8 cellular contexts compared by ENCODE assay signal in the genomic region with DNA sequence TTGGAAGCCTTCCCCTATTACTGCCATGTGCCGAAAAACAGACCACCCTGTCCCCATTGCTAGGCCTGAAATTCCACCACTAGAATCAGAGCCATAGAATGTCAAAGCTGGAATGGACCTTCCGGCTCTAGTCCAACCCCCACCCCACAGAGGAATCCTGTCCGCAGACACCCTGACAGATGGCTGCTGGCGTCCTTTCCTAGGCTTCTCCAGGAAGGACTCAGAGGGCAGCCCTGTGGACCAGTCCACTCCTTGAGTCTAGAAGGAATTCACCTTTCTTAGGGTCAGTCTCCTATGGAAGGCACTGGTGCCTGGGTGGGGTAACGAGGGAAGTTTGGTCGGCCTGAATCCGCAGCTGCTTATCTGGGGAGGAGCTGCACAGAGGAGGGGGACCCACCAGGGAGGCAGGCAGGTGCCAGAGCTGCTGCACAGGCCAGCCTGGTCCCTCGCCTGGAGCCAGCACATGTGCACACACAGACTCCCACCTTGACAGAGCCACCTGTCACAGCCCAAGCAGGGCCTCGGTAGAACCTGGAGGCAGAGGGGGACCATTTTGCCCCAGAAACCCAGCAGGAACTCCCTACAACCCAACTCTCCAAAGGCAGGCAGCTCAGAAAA. TPM values are rescaled to one million over a fixed set of nuclear protein-coding genes. Genes with fewer than 3 reads are reported as not detected.
DNase-seq lines count a peak whose midpoint lies in the region; ATAC-seq and TF ChIP-seq lines count a peak whose summit lies in the region.

No MANE protein-coding gene starts in this region.

- H3K9me3 Mint-ChIP-seq in H9 (no peaks in the 10 kb centered on the region), chondrocyte (ENCODE audit: low read depth) (no peaks in the 10 kb centered on the region), nephron (no peaks in the 10 kb centered on the region)

- H3K27ac ChIP-seq in AG04450 (ENCODE audit: low read depth, low read length) = no peak overlapping the region
- H3K27ac ChIP-seq in H9 (ENCODE audit: insufficient read length, low read depth, low read length) = no peak overlapping the region

- no peak overlapping the region for H3K56ac ChIP-seq in H9 (ENCODE audit: insufficient read length, low read depth, low read length)

- peaks cover 6% of the 10 kb centered on the region for H3K23me2 ChIP-seq in H9 (ENCODE audit: insufficient read length, low read depth, low read length, poor library complexity, severe bottlenecking)

- H3K9me3 ChIP-seq in AG04450 (ENCODE audit: control insufficient read depth, insufficient read depth, low read length) (no peaks in the 10 kb centered on the region), H9 (ENCODE audit: control insufficient read depth, low read depth, low read length) (no peaks in the 10 kb centered on the region)

- H2AFZ ChIP-seq in H9 (ENCODE audit: low read length) = no peak overlapping the region

- DNase-seq in AG04450 (ENCODE audit: low read depth, low spot score) = no peak
- no peak for DNase-seq in H9
- no peak for DNase-seq in chondrocyte (ENCODE audit: low spot score)
- no peak for DNase-seq in lower leg skin (ENCODE audit: low spot score in 2 of 2)
- no peak for DNase-seq in NCI-H1048 (lab: John Stamatoyannopoulos, UW)

- no peak overlapping the region for H3K14ac ChIP-seq in H9 (ENCODE audit: insufficient read depth, low read length)

- H3T11ph ChIP-seq in H9 (ENCODE audit: low read length) = no peak overlapping the region

- H3K4me3 ChIP-seq in AG04450 (ENCODE audit: low read depth, low read length) = peak overlapping the region; percentile 7; the same call in 1 of the 2 replicates
- no peak overlapping the region for H3K4me3 ChIP-seq in lower leg skin (ENCODE audit: low read depth, poor library complexity, severe bottlenecking)

- H3K27me3 ChIP-seq in AG04450 (ENCODE audit: control insufficient read depth, insufficient read depth, low read length) (no peaks in the 10 kb centered on the region), H9 (ENCODE audit: insufficient read depth, low read length) (no peaks in the 10 kb centered on the region; the same call in 1 of the 2 replicates)

- no peak overlapping the region for H3K4me2 ChIP-seq in H9 (ENCODE audit: insufficient read depth, insufficient read length, low read length)

- no peak overlapping the region for H3K27ac Mint-ChIP-seq in H9
- H3K27ac Mint-ChIP-seq in chondrocyte (ENCODE audit: unreplicated experiment) = no peak overlapping the region
- H3K27ac Mint-ChIP-seq in nephron = peak overlapping the region; percentile 84 to 89 (median 87)

- no peak overlapping the region for H2BK20ac ChIP-seq in H9 (ENCODE audit: low read depth, low read length, poor library complexity, severe bottlenecking)

- no peak overlapping the region for H2AK5ac ChIP-seq in H9 (ENCODE audit: insufficient read length, low read length)

- CTCF ChIA-PET in AG04450 (lab: Charles Lee) = interaction anchor here (1.8 kb wide), 1 partner anchor 23 kb away, joined by 11 read pairs; no protein-coding TSS in a partner anchor

- peaks cover 18% of the 10 kb centered on the region for H3K27me3 Mint-ChIP-seq in H9 (ENCODE audit: low read depth)
- no peaks in the 10 kb centered on the region for H3K27me3 Mint-ChIP-seq in chondrocyte (ENCODE audit: low read depth)
- H3K27me3 Mint-ChIP-seq in nephron (ENCODE audit: low read depth) = no peaks in the 10 kb centered on the region

- H3K4me1 ChIP-seq in H9 (ENCODE audit: insufficient read depth, low read length) = peaks cover 12% of the 10 kb centered on the region; the same call in 1 of the 2 replicates

- H2BK12ac ChIP-seq in H9 (ENCODE audit: insufficient read length, low read depth, low read length) = no peak overlapping the region

- no peak overlapping the region for H3K23ac ChIP-seq in H9 (ENCODE audit: insufficient read length, low read depth, low read length)

- no peaks in the 10 kb centered on the region for H3K79me1 ChIP-seq in H9 (ENCODE audit: insufficient read depth, low read depth, low read length, poor library complexity, severe bottlenecking)

- POLR2A ChIA-PET in AG04450 (lab: Yijun Ruan, JAX) = no interaction called here

- no peaks in the 10 kb centered on the region for H4K20me1 ChIP-seq in H9 (ENCODE audit: control insufficient read depth, insufficient read depth, insufficient read length)

- H4K91ac ChIP-seq in H9 (ENCODE audit: insufficient read length, low read depth, low read length) = no peak overlapping the region

- H3K79me2 ChIP-seq in H9 (ENCODE audit: insufficient read depth, low read length) = no peaks in the 10 kb centered on the region

- peaks cover 47 to 58% of the 10 kb centered on the region in 2 experiments for H3K4me1 Mint-ChIP-seq in H9
- no peaks in the 10 kb centered on the region for H3K4me1 Mint-ChIP-seq in chondrocyte (ENCODE audit: low read depth)
- H3K4me1 Mint-ChIP-seq in nephron = peaks cover 49% of the 10 kb centered on the region

- intact Hi-C loops in lower leg skin (cut with DNase I; ENCODE audit: low total_unique reads) = no loop called here

- no peak overlapping the region for H2BK15ac ChIP-seq in H9 (ENCODE audit: low read depth, low read length)

- no peak overlapping the region for H3K9ac ChIP-seq in H9 (ENCODE audit: extremely low read depth, insufficient read length, low read length)

- H3K36me3 Mint-ChIP-seq in H9 (ENCODE audit: insufficient read depth in 1 of 3, low read depth in 3 of 3) = no peaks in the 10 kb centered on the region; a peak in 1 of 7 replicates
- H3K36me3 Mint-ChIP-seq in chondrocyte (ENCODE audit: low read depth) = no peaks in the 10 kb centered on the region
- H3K36me3 Mint-ChIP-seq in nephron (ENCODE audit: low read depth) = no peaks in the 10 kb centered on the region

- no peak overlapping the region for H4K8ac ChIP-seq in H9 (replicated peaks; ENCODE audit: insufficient read length, low read depth, low read length)

- H2BK120ac ChIP-seq in H9 (ENCODE audit: low read depth, low read length, poor library complexity, severe bottlenecking) = no peak overlapping the region

- H3K18ac ChIP-seq in H9 (ENCODE audit: insufficient read length, low read depth, low read length) = no peak overlapping the region

- peak overlapping the region; percentile 63 to 80; a peak in 3 of 5 replicates for H3K4me3 Mint-ChIP-seq in H9
- peak overlapping the region; percentile 54 for H3K4me3 Mint-ChIP-seq in chondrocyte (ENCODE audit: unreplicated experiment)
- peak overlapping the region; percentile 84 to 92 (median 92) for H3K4me3 Mint-ChIP-seq in nephron

- TF ChIP-seq POLR2A in lower leg skin (IDR thresholded peaks at IDR 0.05) = no peak

- H2BK5ac ChIP-seq in H9 (ENCODE audit: insufficient read length, low read length) = no peak overlapping the region

- no peak for TF ChIP-seq CTCF in AG04450 (IDR thresholded peaks at IDR 0.05; ENCODE audit: low read depth, low read length)
- TF ChIP-seq CTCF in H9 (conservative IDR thresholded peaks at IDR 0.05) = no peak
- no peak for TF ChIP-seq CTCF in chondrocyte (IDR thresholded peaks at IDR 0.05)
- TF ChIP-seq CTCF in nephron (IDR thresholded peaks at IDR 0.05; ENCODE audit: unreplicated experiment in 3 of 3) = no peak
- no peak for TF ChIP-seq CTCF in lower leg skin (IDR thresholded peaks at IDR 0.05)

- ATAC-seq in HG03039 (IDR thresholded peaks at IDR 0.05; ENCODE audit: unreplicated experiment) (no peak), HG02763 (IDR thresholded peaks at IDR 0.05; ENCODE audit: unreplicated experiment) (no peak)

- no peak overlapping the region for H3K4ac ChIP-seq in H9 (ENCODE audit: low read depth, low read length)

- no CpG with 5 or more reads among the region's 9 CpGs for WGBS in H9 (ENCODE audit: extremely low coverage, insufficient read length, low lambda C conversion rate)
- WGBS in lower leg skin, 2 donors = 64 to 81% methylated on average over 6 to 8 of the region's 9 CpGs

- no peak overlapping the region for H4K5ac ChIP-seq in H9 (ENCODE audit: insufficient read length, low read depth, low read length)

RNA-seq across cellular contexts. Expression of gene DNMT3A, which starts 2.5 kb away (rescaled TPM):
- 4.1 and 6.8 TPM in 2 replicates for polyA plus RNA-seq in AG04450 (2011; rRNA removed)
- 15.2 and 26.0 TPM in 2 replicates for polyA minus RNA-seq in AG04450 (2011; rRNA and poly(A)+ RNA removed)
- total RNA-seq in H9 (2021) (207 and 215 TPM in 2 replicates), chondrocyte (43.9 to 56.7 TPM (median 45.4 TPM) in 3 replicates), lower leg skin (1 to 10 TPM; 4.3 to 7.4 (median 6.9) TPM)

Comparison
In these comparisons a context has a peak if more than half of its experiments do, and no peak if none do; other contexts are left out.
1. H3K27ac Mint-ChIP-seq: peak in nephron (3 of 3); none in H9 (0 of 3) and chondrocyte (single experiment).
2. Peak in every context shown above with its lines, with median percentiles within 50 percentile points of each other: H3K4me3 Mint-ChIP-seq.